19 cellular contexts compared by ENCODE assay signal in genomic region chr5:143533978-143534763, GRCh38.
"Had no signal": no experiment of that assay in that cellular context is flagged by ENCODE, and none has a peak within 500 bp of the region (broad histone marks: within the 10 kb centered on the region; RNA-seq: fewer than 3 reads in every experiment).

No MANE protein-coding gene starts in this region.

- FAIRE-seq: kidney had no signal

- H3K27ac ChIP-seq: coronary artery, lower lobe of right lung, neural progenitor cell, transverse colon had no signal

- H3K4me3 ChIP-seq: coronary artery, lower lobe of right lung, neural progenitor cell, transverse colon had no signal

- H3K4me1 ChIP-seq: lower lobe of right lung, neural progenitor cell, transverse colon had no signal

- H3K4me2 ChIP-seq: neural progenitor cell had no signal

- H3K36me3 ChIP-seq: lower lobe of right lung, neural progenitor cell, transverse colon had no signal

- DNase-seq: activated CD4-positive, alpha-beta T cell treated with anti-CD3 and anti-CD28 coated beads for 4 hours; activated CD8-positive, alpha-beta memory T cell treated with anti-CD3 and anti-CD28 coated beads, Interleukin-2, amount 50 U/mL, for 4 hours; activated CD8-positive, alpha-beta T cell treated with anti-CD3 and anti-CD28 coated beads, Interleukin-2, amount 10 ng/mL, durations not matched to agents 7 days and 5 days; activated gamma-delta T cell; activated T-cell treated with anti-CD3 and anti-CD28 coated beads, Interleukin-2, amount 50 U/mL, for 48 hours; caudate nucleus; hippocampal formation; kidney; lower lobe of right lung; midbrain; stimulated activated CD4-positive, alpha-beta T cell treated with anti-CD3 and anti-CD28 coated beads, Interleukin-2, amount 100 ng/mL, for 48 hours; stimulated activated naive CD4-positive, alpha-beta T cell; substantia nigra; T-helper 17 cell; transverse colon had no signal

- ATAC-seq: activated CD8-positive, alpha-beta T cell treated with anti-CD3 and anti-CD28 coated beads, Interleukin-2, amount 10 ng/mL, durations not matched to agents 7 days and 5 days; activated naive CD4-positive, alpha-beta T cell treated with anti-CD3 and anti-CD28 coated beads, Interleukin-2, amount 50 U/mL, for 72 hours; esophagus mucosa; lower lobe of right lung; T-helper 17 cell had no signal

- H3K9me3 ChIP-seq: transverse colon had no signal

- H2AFZ ChIP-seq: neural progenitor cell had no signal

- H3K27me3 ChIP-seq: neural progenitor cell, transverse colon had no signal

- H3K9ac ChIP-seq: neural progenitor cell had no signal
